In the genomic region with DNA sequence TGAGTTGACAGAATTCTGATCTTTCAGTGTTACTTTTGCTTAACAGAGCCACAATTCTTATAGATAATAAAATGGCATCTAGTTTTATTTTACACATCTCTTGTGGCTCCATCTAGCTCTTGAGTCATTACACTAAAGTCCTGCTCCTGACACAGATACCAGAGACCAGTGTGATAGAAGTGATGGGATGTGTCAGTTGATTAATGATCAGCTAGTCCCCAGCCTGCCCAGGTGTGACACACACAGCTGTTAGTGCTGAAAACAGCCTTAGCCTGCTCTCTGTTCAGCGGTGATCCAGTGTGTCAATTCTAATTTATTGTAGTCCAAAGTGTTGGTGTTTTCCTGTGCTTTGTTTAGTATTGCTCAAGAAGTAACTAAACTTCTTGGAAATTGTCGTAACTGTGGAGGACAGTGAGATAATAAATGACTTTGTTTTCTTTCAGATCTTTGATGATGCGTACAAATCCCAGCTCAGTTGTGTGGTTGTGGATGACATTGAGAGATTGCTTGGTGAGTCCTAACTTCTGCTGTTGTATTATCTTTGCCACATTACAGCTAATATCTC, we compare ENCODE assay signal across 26 cellular contexts.
DNase-seq lines count a peak whose midpoint lies in the region; ATAC-seq, FAIRE-seq and TF ChIP-seq lines count a peak whose summit lies in the region.
"Had no signal": no experiment of that assay in that cellular context is flagged by ENCODE, and none has a peak within 500 bp of the region (broad histone marks: within the 10 kb centered on the region; RNA-seq: fewer than 3 reads in every experiment).

No MANE protein-coding gene starts in this region.

- intact Hi-C loops in OCI-LY7 (cut with micrococcal nuclease; ENCODE audit: unreplicated experiment), result no loop called here

- H3K4me3 ChIP-seq in OCI-LY7 (ENCODE audit: low read depth, low read length, poor library complexity, severe bottlenecking) (no peak overlapping the region), fibroblast of mammary gland (ENCODE audit: control insufficient read depth, low read depth, low read length) (no peak overlapping the region)
- H3K4me3 ChIP-seq: gastroesophageal sphincter, MG63, SJCRH30, testis had no signal

- H3K27ac Mint-ChIP-seq in chondrocyte (ENCODE audit: unreplicated experiment), result no peak overlapping the region
- H3K27ac Mint-ChIP-seq: activated CD8-positive, alpha-beta T cell treated with anti-CD3 and anti-CD28 coated beads for 36 hours; activated T-cell treated with anti-CD3 and anti-CD28 coated beads, Interleukin-2, amount 50 U/mL, for 24 hours; naive thymus-derived CD8-positive, alpha-beta T cell; stimulated activated memory B cell treated with anti-CD40 and anti-IgM and Interleukin-4, amounts not matched to agents 10 μg/mL and 1 μg/mL and 100 μg/mL, for 72 hours; T-helper 2 cell treated with Interferon-gamma antibody and Interleukin-4, amounts not matched to agents 5 μg/mL and 100 μg/mL, for 36 hours had no signal

- ATAC-seq in omental fat pad (ENCODE audit: low FRiP score), result peak; percentile 28
- ATAC-seq: activated CD8-positive, alpha-beta T cell treated with anti-CD3 and anti-CD28 coated beads for 36 hours; gastroesophageal sphincter; left cardiac atrium; naive thymus-derived CD8-positive, alpha-beta T cell; stimulated activated memory B cell treated with anti-CD40 and anti-IgM and Interleukin-4, amounts not matched to agents 10 μg/mL and 1 μg/mL and 100 μg/mL, for 72 hours had no signal

- no peak overlapping the region for H2AFZ ChIP-seq in OCI-LY7 (ENCODE audit: low read length)

- H3K79me2 ChIP-seq in OCI-LY7 (ENCODE audit: insufficient read depth, low read depth, low read length), result no peaks in the 10 kb centered on the region

- no peaks in the 10 kb centered on the region for H3K27me3 Mint-ChIP-seq in chondrocyte (ENCODE audit: low read depth)
- H3K27me3 Mint-ChIP-seq: activated CD8-positive, alpha-beta T cell treated with anti-CD3 and anti-CD28 coated beads for 36 hours; activated T-cell treated with anti-CD3 and anti-CD28 coated beads, Interleukin-2, amount 50 U/mL, for 24 hours; naive thymus-derived CD8-positive, alpha-beta T cell; stimulated activated memory B cell treated with anti-CD40 and anti-IgM and Interleukin-4, amounts not matched to agents 10 μg/mL and 1 μg/mL and 100 μg/mL, for 72 hours had no signal

- FAIRE-seq in GM18507 (lab: Jason Lieb, UNC), result peak; percentile 18

- H3K4me1 ChIP-seq in OCI-LY7 (ENCODE audit: insufficient read depth, low read length, poor library complexity, severe bottlenecking), result peaks cover 51% of the 10 kb centered on the region
- H3K4me1 ChIP-seq: gastroesophageal sphincter, SJCRH30, testis had no signal

- H3K4me3 Mint-ChIP-seq in chondrocyte (ENCODE audit: unreplicated experiment), result no peak overlapping the region
- H3K4me3 Mint-ChIP-seq: activated CD8-positive, alpha-beta T cell treated with anti-CD3 and anti-CD28 coated beads for 36 hours; activated T-cell treated with anti-CD3 and anti-CD28 coated beads, Interleukin-2, amount 50 U/mL, for 24 hours; naive thymus-derived CD8-positive, alpha-beta T cell; stimulated activated memory B cell treated with anti-CD40 and anti-IgM and Interleukin-4, amounts not matched to agents 10 μg/mL and 1 μg/mL and 100 μg/mL, for 72 hours; T-helper 2 cell treated with Interferon-gamma antibody and Interleukin-4, amounts not matched to agents 5 μg/mL and 100 μg/mL, for 36 hours had no signal

- CTCF ChIA-PET in OCI-LY7 (lab: Charles Lee; ENCODE audit: unreplicated experiment), result no interaction called here

- DNase-seq in GM18507 (ENCODE audit: extremely low spot score, insufficient read length, low read depth) (no peak), OCI-LY7 (ENCODE audit: low spot score) (peak; percentile 60), fibroblast of mammary gland (ENCODE audit: low read depth) (peak; percentile 61), omental fat pad (ENCODE audit: low spot score) (no peak), SKM-1 treated with dmso at 0.1 percent for 144 hours (lab: John Stamatoyannopoulos, UW; ENCODE audit: unreplicated experiment) (no peak), NOMO-1 (lab: John Stamatoyannopoulos, UW; ENCODE audit: unreplicated experiment in 2 of 2) (no peak), chondrocyte (ENCODE audit: low spot score) (no peak), Kasumi-1 (lab: John Stamatoyannopoulos, UW) (no peak)
- DNase-seq: activated CD8-positive, alpha-beta T cell treated with anti-CD3 and anti-CD28 coated beads for 36 hours; activated naive CD4-positive, alpha-beta T cell treated with Interleukin-2 at 50 U/mL for 16 hours; activated T-cell treated with anti-CD3 and anti-CD28 coated beads, Interleukin-2, amount 50 U/mL, for 24 hours; amygdala; Caco-2; caudate nucleus; left cardiac atrium; MG63; naive thymus-derived CD8-positive, alpha-beta T cell; NCI-H146; NCI-H2171 treated with DMSO at 0.1 percent for 48 hours; NCI-H774; SJCRH30; stimulated activated CD4-positive, alpha-beta T cell treated with anti-CD3 and anti-CD28 coated beads, Interleukin-1b, Interleukin-23, amount 100 ng/mL, for 48 hours; testis had no signal

- H4K20me1 ChIP-seq in OCI-LY7 (ENCODE audit: insufficient read depth, low read length), result no peaks in the 10 kb centered on the region

- TF ChIP-seq CTCF in OCI-LY7 (conservative IDR thresholded peaks at IDR 0.05; ENCODE audit: low read length), result no peak
- TF ChIP-seq CTCF in fibroblast of mammary gland (conservative IDR thresholded peaks at IDR 0.05; ENCODE audit: control insufficient read depth, insufficient read depth, low read depth, low read length), result no peak
- TF ChIP-seq CTCF in omental fat pad (IDR thresholded peaks at IDR 0.05), result no peak
- TF ChIP-seq CTCF in chondrocyte (IDR thresholded peaks at IDR 0.05), result no peak

- peaks cover 34% of the 10 kb centered on the region for H3K36me3 ChIP-seq in OCI-LY7 (ENCODE audit: insufficient read depth, low read length)

- no peaks in the 10 kb centered on the region for H3K9me3 Mint-ChIP-seq in chondrocyte (ENCODE audit: low read depth)
- H3K9me3 Mint-ChIP-seq: activated CD8-positive, alpha-beta T cell treated with anti-CD3 and anti-CD28 coated beads for 36 hours; activated T-cell treated with anti-CD3 and anti-CD28 coated beads, Interleukin-2, amount 50 U/mL, for 24 hours; naive thymus-derived CD8-positive, alpha-beta T cell; stimulated activated memory B cell treated with anti-CD40 and anti-IgM and Interleukin-4, amounts not matched to agents 10 μg/mL and 1 μg/mL and 100 μg/mL, for 72 hours; T-helper 2 cell treated with Interferon-gamma antibody and Interleukin-4, amounts not matched to agents 5 μg/mL and 100 μg/mL, for 36 hours had no signal

- H3K9me2 ChIP-seq in OCI-LY7 (ENCODE audit: insufficient read depth, low read length), result no peaks in the 10 kb centered on the region

- peak overlapping the region; percentile 27 for H3K27ac ChIP-seq in OCI-LY7 (ENCODE audit: low read depth, low read length, poor library complexity, severe bottlenecking)
- H3K27ac ChIP-seq: gastroesophageal sphincter, SJCRH30, testis had no signal

- H3K4me2 ChIP-seq in OCI-LY7 (ENCODE audit: low read length), result 0 out of 2 replicates have a peak overlapping the region, but pooled peaks have one; percentile 2

- no TSS peak for BruUV-seq in OCI-LY7 (replicated peaks; lab: Mats Ljungman, UMichigan)

- no peaks in the 10 kb centered on the region for H3K9me3 ChIP-seq in OCI-LY7 (ENCODE audit: low read length)
- H3K9me3 ChIP-seq: Caco-2, gastroesophageal sphincter, MG63, SJCRH30, testis had no signal

- peaks cover 4% of the 10 kb centered on the region for H3K36me3 Mint-ChIP-seq in chondrocyte (ENCODE audit: low read depth)

- POLR2A ChIA-PET in OCI-LY7 (lab: Charles Lee), result interaction anchor here (0.5 to 1.9 kb wide), 3 partner anchors 9 to 19 kb away, joined by 5 read pairs; no protein-coding TSS in a partner anchor

- peaks cover 13% of the 10 kb centered on the region for H3K4me1 Mint-ChIP-seq in chondrocyte (ENCODE audit: low read depth)

Comparison
In these comparisons a context has a peak if more than half of its experiments do, and no peak if none do; other contexts are left out.
1. DNase-seq: peak in OCI-LY7 (single experiment) and fibroblast of mammary gland (single experiment); none in GM18507 (single experiment), omental fat pad (single experiment), SKM-1 treated with dmso at 0.1 percent for 144 hours (single experiment), NOMO-1 (0 of 2), chondrocyte (single experiment) and Kasumi-1 (0 of 2).